Comparison of ENCODE assay signal across 10 cellular contexts in genomic region chr3:4772171-4772804, GRCh38.
DNase-seq lines count a peak whose midpoint lies in the region; ATAC-seq and TF ChIP-seq lines count a peak whose summit lies in the region.
"Had no signal": no experiment of that assay in that cellular context is flagged by ENCODE, and none has a peak within 500 bp of the region (broad histone marks: within the 10 kb centered on the region; RNA-seq: fewer than 3 reads in every experiment).

No MANE protein-coding gene starts in this region.

- TF ChIP-seq POLR2A in IMR-90 (IDR thresholded peaks at IDR 0.05; ENCODE audit: low read depth, low read length): no peak

- H4K91ac ChIP-seq in IMR-90 (ENCODE audit: insufficient read depth, low read depth, low read length): no peak overlapping the region

- no peak overlapping the region for H3K9ac ChIP-seq in IMR-90 (ENCODE audit: low read depth, low read length)
- H3K9ac ChIP-seq in stomach smooth muscle (ENCODE audit: low read length in 2 of 2): peak overlapping the region; percentile 44 to 66

- H2BK5ac ChIP-seq in IMR-90 (ENCODE audit: low read depth, low read length, poor library complexity, severe bottlenecking): no peak overlapping the region

- no peak overlapping the region for H3K18ac ChIP-seq in IMR-90 (ENCODE audit: low read depth, low read length)

- H2AK5ac ChIP-seq in IMR-90 (ENCODE audit: low read depth, low read length): no peak overlapping the region

- no peak overlapping the region for H4K8ac ChIP-seq in IMR-90 (ENCODE audit: low read depth in 2 of 2, low read length in 2 of 2)

- no peaks in the 10 kb centered on the region for H3K27me3 ChIP-seq in IMR-90 (ENCODE audit: control insufficient read depth, insufficient read depth, low read length)
- H3K27me3 ChIP-seq in left lung: no peaks in the 10 kb centered on the region
- no peaks in the 10 kb centered on the region for H3K27me3 ChIP-seq in stomach smooth muscle (ENCODE audit: control insufficient read depth in 1 of 2, insufficient read depth in 2 of 2, low read length in 2 of 2)
- H3K27me3 ChIP-seq in BE2C: no peaks in the 10 kb centered on the region

- no peaks in the 10 kb centered on the region for H3K79me1 ChIP-seq in IMR-90 (ENCODE audit: low read depth in 1 of 2, low read length in 2 of 2)

- ATAC-seq in IMR-90 (ENCODE audit: low read depth) (peak; percentile 91), left lung (peak; percentile 87)

- in situ Hi-C loops in IMR-90 (cut with MboI; ENCODE audit: low sequenced_read_pairs) (no loop called here), T47D (cut with HindIII; ENCODE audit: low pct_unique_long_range_greater_than_20kb, low sequenced_read_pairs) (no loop called here)

- H2AK9ac ChIP-seq in IMR-90 (replicated peaks; ENCODE audit: low read depth, low read length, poor library complexity): no peak overlapping the region

- no peak for TF ChIP-seq RAD21 in IMR-90 (IDR thresholded peaks at IDR 0.05; ENCODE audit: low read length)

- H3K4ac ChIP-seq in IMR-90 (ENCODE audit: low read depth, low read length): no peak overlapping the region

- H3K27ac ChIP-seq in IMR-90 (ENCODE audit: insufficient read depth, low read length) (no peak overlapping the region), left lung (peak overlapping the region; percentile 51 to 59), stomach smooth muscle (ENCODE audit: low read length) (peak overlapping the region; percentile 86)

- BruUV-seq in IMR-90 (replicated peaks; lab: Mats Ljungman, UMichigan): no TSS peak

- no peak overlapping the region for H3K4me2 ChIP-seq in IMR-90 (ENCODE audit: low read depth, low read length)

- no peaks in the 10 kb centered on the region for H4K20me1 ChIP-seq in IMR-90 (ENCODE audit: insufficient read depth, low read length)

- no peak overlapping the region for H2BK15ac ChIP-seq in IMR-90 (ENCODE audit: low read depth, low read length)

- no peaks in the 10 kb centered on the region for H3K9me3 ChIP-seq in IMR-90 (ENCODE audit: control insufficient read depth, insufficient read depth, low read length)
- no peaks in the 10 kb centered on the region for H3K9me3 ChIP-seq in left lung
- no peaks in the 10 kb centered on the region for H3K9me3 ChIP-seq in stomach smooth muscle (ENCODE audit: control insufficient read depth in 2 of 2, low read length in 2 of 2)
- H3K9me3 ChIP-seq in BE2C: no peaks in the 10 kb centered on the region

- no peaks in the 10 kb centered on the region for H3K9me1 ChIP-seq in IMR-90 (ENCODE audit: insufficient read depth, low read length)

- H2BK20ac ChIP-seq in IMR-90 (ENCODE audit: low read depth, low read length): no peak overlapping the region

- H4K5ac ChIP-seq in IMR-90 (ENCODE audit: low read depth, low read length): no peak overlapping the region

- H2AFZ ChIP-seq in IMR-90 (replicated peaks; ENCODE audit: low read length, poor library complexity): no peak overlapping the region

- H3K4me3 ChIP-seq in IMR-90 (ENCODE audit: insufficient read depth, low read depth, low read length) (no peak overlapping the region), left lung (no peak overlapping the region), stomach smooth muscle (ENCODE audit: low read length in 2 of 2) (peak overlapping the region; percentile 10 to 35), BE2C (ENCODE audit: low read depth, low read length) (no peak overlapping the region)

- DNase-seq in IMR-90 (peak; percentile 68), T47D (ENCODE audit: low read depth in 1 of 2, low spot score in 1 of 2) (peak; percentile 62 to 97), left lung (peak in 1 of 2 donors; percentile 64), BE2C (no peak), NCI-H510A treated with DMSO at 0.1 percent for 48 hours (lab: John Stamatoyannopoulos, UW) (no peak), NCI-H1930 (lab: John Stamatoyannopoulos, UW) (no peak), GM19238 (ENCODE audit: insufficient read length, low spot score) (no peak)
- DNase-seq: activated CD4-positive, alpha-beta T cell treated with anti-CD3 and anti-CD28 coated beads, Interleukin-2, amount 50 U/mL, for 4 hours; NCI-H446 treated with DMSO at 0.1 percent for 48 hours had no signal

- H3K56ac ChIP-seq in IMR-90 (ENCODE audit: extremely low read depth, insufficient read depth, low read length): no peak overlapping the region

- 29% methylated on average over 1 of the region's 4 CpGs; no CpG with 5 or more reads in 1 of the 2 experiments for WGBS in IMR-90 (ENCODE audit: extremely low coverage in 2 of 2, insufficient read length in 1 of 2), 2 experiments

- H2BK120ac ChIP-seq in IMR-90 (ENCODE audit: low read depth, low read length): no peak overlapping the region

- intact Hi-C loops in IMR-90 (cut with micrococcal nuclease): no loop called here
- intact Hi-C loops in left lung (cut with DNase I): no loop called here

- peaks cover 4% of the 10 kb centered on the region; the same call in 1 of the 2 replicates for H3K4me1 ChIP-seq in IMR-90 (ENCODE audit: control insufficient read depth, insufficient read depth, low read length)
- H3K4me1 ChIP-seq in left lung: peaks cover 10 to 28% of the 10 kb centered on the region in 2 donors
- H3K4me1 ChIP-seq in stomach smooth muscle (ENCODE audit: control insufficient read depth, insufficient read depth, low read length): peaks cover 25% of the 10 kb centered on the region
- no peaks in the 10 kb centered on the region for H3K4me1 ChIP-seq in BE2C

- dilution Hi-C loops in IMR-90 (cut with HindIII; ENCODE audit: low sequenced_read_pairs, unreplicated experiment): no loop called here

- H3K23ac ChIP-seq in IMR-90 (ENCODE audit: low read depth, low read length): no peak overlapping the region

- H3K36me3 ChIP-seq in IMR-90 (ENCODE audit: control insufficient read depth, insufficient read depth, low read length): no peaks in the 10 kb centered on the region
- peaks cover 0 to 9% of the 10 kb centered on the region in 2 donors for H3K36me3 ChIP-seq in left lung
- H3K36me3 ChIP-seq in stomach smooth muscle (ENCODE audit: control insufficient read depth in 2 of 2, insufficient read depth in 2 of 2, low read length in 2 of 2): peaks cover 0 to 13% of the 10 kb centered on the region in 2 donors
- peaks cover 19% of the 10 kb centered on the region for H3K36me3 ChIP-seq in BE2C

- POLR2A ChIA-PET in IMR-90 (lab: Charles Lee; ENCODE audit: unreplicated experiment): no interaction called here

- no peak overlapping the region for H3K14ac ChIP-seq in IMR-90 (replicated peaks; ENCODE audit: low read depth, low read length)

- TF ChIP-seq CTCF in IMR-90 (conservative IDR thresholded peaks at IDR 0.05; ENCODE audit: low read depth, low read length) (no peak), left lung (IDR thresholded peaks at IDR 0.05) (no peak), BE2C (IDR thresholded peaks at IDR 0.05; ENCODE audit: low read depth, low read length) (no peak)

- CTCF ChIA-PET in IMR-90 (lab: Yijun Ruan, JAX): no interaction called here

TF ChIP-seq in IMR-90, 13 proteins besides CTCF, POLR2A, EP300 and RAD21:
- TF ChIP-seq MXI1 (IDR thresholded peaks at IDR 0.05; ENCODE audit: borderline replicate concordance, low read depth, low read length) (no peak), BHLHE40 (IDR thresholded peaks at IDR 0.05; ENCODE audit: low read depth, low read length) (peak; percentile 33; the same call in 1 of the 2 replicates)

Comparison
In these comparisons a context has a peak if more than half of its experiments do, and no peak if none do; other contexts are left out.
1. DNase-seq: peak in IMR-90 (single experiment) and T47D (2 of 2); none in BE2C (single experiment), NCI-H510A treated with DMSO at 0.1 percent for 48 hours (single experiment), NCI-H1930 (0 of 2) and GM19238 (single experiment).
2. H3K4me3 ChIP-seq: peak in stomach smooth muscle (2 of 2); none in IMR-90 (single experiment), left lung (0 of 2) and BE2C (single experiment).